12 cellular contexts compared by ENCODE assay signal in the genomic region with DNA sequence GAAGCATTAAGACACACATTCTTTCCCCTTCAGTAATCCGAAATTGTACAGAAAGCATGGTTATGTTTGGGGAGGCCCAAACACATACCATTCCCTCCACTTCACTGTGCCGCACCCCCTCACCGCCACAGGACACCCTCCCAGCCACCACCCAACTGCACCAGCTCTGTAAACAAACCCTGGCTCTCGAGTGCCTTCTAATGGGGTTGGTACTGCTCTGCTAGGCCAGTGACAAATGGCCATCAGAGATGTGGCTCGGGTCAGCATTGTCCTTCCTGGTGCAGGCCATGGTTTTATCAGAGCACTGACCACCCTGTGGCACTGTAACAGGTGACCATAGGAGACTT. TPM values are rescaled to one million over a fixed set of nuclear protein-coding genes. Genes with fewer than 3 reads are reported as not detected.
DNase-seq lines count a peak whose midpoint lies in the region; ATAC-seq and TF ChIP-seq lines count a peak whose summit lies in the region.
"Had no signal": no experiment of that assay in that cellular context is flagged by ENCODE, and none has a peak within 500 bp of the region (broad histone marks: within the 10 kb centered on the region; RNA-seq: fewer than 3 reads in every experiment).

No MANE protein-coding gene starts in this region.

- no peak for TF ChIP-seq POLR2A in gastroesophageal sphincter (IDR thresholded peaks at IDR 0.05)

- no peak overlapping the region for H3K4me2 ChIP-seq in osteoblast (ENCODE audit: insufficient read depth, low read length)

- no peaks in the 10 kb centered on the region for H3K9me3 ChIP-seq in endocrine pancreas (ENCODE audit: control insufficient read depth, low read length)
- no peaks in the 10 kb centered on the region for H3K9me3 ChIP-seq in osteoblast (ENCODE audit: low read depth, low read length)
- H3K9me3 ChIP-seq in gastroesophageal sphincter = no peaks in the 10 kb centered on the region
- H3K9me3 ChIP-seq: esophagus muscularis mucosa, MG63, SJSA1, transverse colon had no signal

- WGBS in gastroesophageal sphincter (ENCODE audit: low coverage in 1 of 2), 2 donors = 79% methylated on average over 4 of the region's 5 CpGs; no CpG with 5 or more reads in 1 of the 2 donors

- H3K9ac ChIP-seq in endocrine pancreas (ENCODE audit: control insufficient read depth, insufficient read depth, low read length) = peak overlapping the region; percentile 20

- no peak overlapping the region for H2AFZ ChIP-seq in osteoblast (ENCODE audit: low read length)

- no peaks in the 10 kb centered on the region for H3K79me2 ChIP-seq in osteoblast (ENCODE audit: insufficient read depth, low read length)

- ATAC-seq in gastroesophageal sphincter (no peak), GM19328 (IDR thresholded peaks at IDR 0.05; ENCODE audit: unreplicated experiment) (no peak), HG02678 (IDR thresholded peaks at IDR 0.05; ENCODE audit: unreplicated experiment) (no peak)

- H3K4me1 ChIP-seq in endocrine pancreas (ENCODE audit: control insufficient read depth, insufficient read depth, low read length) (no peaks in the 10 kb centered on the region), osteoblast (ENCODE audit: insufficient read depth, low read length) (peaks cover 10% of the 10 kb centered on the region), gastroesophageal sphincter (peaks cover 0 to 20% (median 8%) of the 10 kb centered on the region in 3 donors)
- H3K4me1 ChIP-seq: SJSA1, transverse colon had no signal

- no peak for TF ChIP-seq EP300 in gastroesophageal sphincter (IDR thresholded peaks at IDR 0.05)

- no peaks in the 10 kb centered on the region for H3K36me3 ChIP-seq in endocrine pancreas (ENCODE audit: control insufficient read depth, insufficient read depth, low read length)
- H3K36me3 ChIP-seq in osteoblast (ENCODE audit: insufficient read depth, low read length) = peaks cover 10% of the 10 kb centered on the region
- peaks cover 0 to 30% of the 10 kb centered on the region in 2 donors for H3K36me3 ChIP-seq in gastroesophageal sphincter
- H3K36me3 ChIP-seq: MG63, transverse colon had no signal

- H4K20me1 ChIP-seq in osteoblast (ENCODE audit: insufficient read depth, low read length) = peaks cover 3% of the 10 kb centered on the region

- peak; percentile 23 for DNase-seq in AG20443 (ENCODE audit: low spot score)
- peak; percentile 42 for DNase-seq in NCI-H510A treated with DMSO at 0.1 percent for 48 hours (lab: John Stamatoyannopoulos, UW)
- DNase-seq in osteoblast (ENCODE audit: insufficient read length, low spot score, missing footprints) = peak; percentile 29
- no peak for DNase-seq in NCI-H345 (lab: John Stamatoyannopoulos, UW)

- no peak overlapping the region for H3K4me3 ChIP-seq in endocrine pancreas (ENCODE audit: control insufficient read depth, insufficient read depth, low read length)
- no peak overlapping the region for H3K4me3 ChIP-seq in osteoblast (ENCODE audit: insufficient read depth, low read length)
- no peak overlapping the region for H3K4me3 ChIP-seq in gastroesophageal sphincter
- H3K4me3 ChIP-seq: esophagus muscularis mucosa, MG63, SJSA1, transverse colon had no signal

- H3K27ac ChIP-seq in osteoblast (ENCODE audit: low read depth, low read length) (no peak overlapping the region), gastroesophageal sphincter (no peak overlapping the region)
- H3K27ac ChIP-seq: SJSA1 had no signal

- TF ChIP-seq CTCF in osteoblast (IDR thresholded peaks at IDR 0.05; ENCODE audit: extremely low read depth, low read depth, low read length) (no peak), gastroesophageal sphincter (IDR thresholded peaks at IDR 0.05) (no peak)

- H3K27me3 ChIP-seq in endocrine pancreas (ENCODE audit: control insufficient read depth, insufficient read depth, low read length) (no peaks in the 10 kb centered on the region), osteoblast (ENCODE audit: insufficient read depth, low read length) (no peaks in the 10 kb centered on the region), gastroesophageal sphincter (no peaks in the 10 kb centered on the region)
- H3K27me3 ChIP-seq: esophagus muscularis mucosa, MG63, SJSA1, transverse colon had no signal

RNA-seq across cellular contexts. Expression of gene SREBF1, which starts 23.9 kb away (rescaled TPM):
- total RNA-seq in osteoblast (115 and 133 TPM in 2 replicates), gastroesophageal sphincter (10 to 100 TPM; 16.1 to 90.7 (median 56.1) TPM)
